9 cellular contexts compared by ENCODE assay signal in genomic region chr21:29145354-29145782, GRCh38. TPM values are rescaled to one million over a fixed set of nuclear protein-coding genes. Genes with fewer than 3 reads are reported as not detected.
DNase-seq lines count a peak whose midpoint lies in the region; ATAC-seq and TF ChIP-seq lines count a peak whose summit lies in the region.
"Had no signal": no experiment of that assay in that cellular context is flagged by ENCODE, and none has a peak within 500 bp of the region (broad histone marks: within the 10 kb centered on the region; RNA-seq: fewer than 3 reads in every experiment).

No MANE protein-coding gene starts in this region.

- no peaks in the 10 kb centered on the region for H4K20me1 ChIP-seq in SK-N-SH (ENCODE audit: insufficient read depth)

- H2AFZ ChIP-seq in SK-N-SH (ENCODE audit: low read depth): no peak overlapping the region

- DNase-seq in GOT3 (lab: John Stamatoyannopoulos, UW) (peak; percentile 26), SK-N-SH (no peak), glomerular visceral epithelial cell (ENCODE audit: extremely low spot score) (peak; percentile 63), smooth muscle cell of the brain vasculature (ENCODE audit: low read depth, low spot score) (peak; percentile 72), SKM-1 treated with dmso at 0.1 percent for 144 hours (lab: John Stamatoyannopoulos, UW; ENCODE audit: unreplicated experiment) (no peak), GM19240 (ENCODE audit: insufficient read length, low spot score) (no peak), NOMO-1 treated with dmso at 0.1 percent for 144 hours (lab: John Stamatoyannopoulos, UW; ENCODE audit: unreplicated experiment) (no peak)

- peak overlapping the region; percentile 79 to 84; a peak in 3 of 4 replicates for H3K27ac ChIP-seq in SK-N-SH (ENCODE audit: low read depth in 2 of 2, low read length in 1 of 2)
- H3K27ac ChIP-seq: cardiac muscle cell had no signal

- CTCF ChIA-PET in SK-N-SH (lab: Yijun Ruan, JAX): interaction anchor here (0.8 to 1.8 kb wide), 2 partner anchors 19 kb away, joined by 4 to 6 read pairs; no protein-coding TSS in a partner anchor

- H3K79me2 ChIP-seq in SK-N-SH (ENCODE audit: insufficient read depth): no peaks in the 10 kb centered on the region

- TF ChIP-seq CTCF in SK-N-SH (IDR thresholded peaks at IDR 0.05): no peak

- no peak for ATAC-seq in HG03442 (IDR thresholded peaks at IDR 0.05; ENCODE audit: unreplicated experiment)

- H3K9ac ChIP-seq in SK-N-SH: peak overlapping the region; percentile 29; the same call in 1 of the 2 replicates

- peak overlapping the region in 1 of 2 experiments; percentile 8; a peak in 2 of 4 replicates for H3K4me3 ChIP-seq in SK-N-SH (ENCODE audit: low read depth in 2 of 2, low read length in 1 of 2)
- H3K4me3 ChIP-seq: cardiac muscle cell had no signal

- TF ChIP-seq RAD21 in SK-N-SH (IDR thresholded peaks at IDR 0.05; ENCODE audit: low read length): no peak

- H3K9me2 ChIP-seq in SK-N-SH: no peaks in the 10 kb centered on the region

- TF ChIP-seq EP300 in SK-N-SH (IDR thresholded peaks at IDR 0.05; ENCODE audit: borderline replicate concordance in 1 of 2, low read depth in 1 of 2, low read length in 1 of 2): peak; percentile 53 to 92

- H3K27me3 ChIP-seq in SK-N-SH (ENCODE audit: insufficient read depth): no peaks in the 10 kb centered on the region
- H3K27me3 ChIP-seq: cardiac muscle cell had no signal

- no peaks in the 10 kb centered on the region for H3K36me3 ChIP-seq in SK-N-SH (replicated peaks in 1 of 2; ENCODE audit: control insufficient read depth in 1 of 2, insufficient read depth in 2 of 2, low read length in 1 of 2)
- H3K36me3 ChIP-seq: cardiac muscle cell had no signal

- H3F3A ChIP-seq in SK-N-SH (replicated peaks; ENCODE audit: insufficient read depth): peaks cover 40% of the 10 kb centered on the region

- H3K4me1 ChIP-seq in SK-N-SH (ENCODE audit: control insufficient read depth in 1 of 2, insufficient read depth in 2 of 2, low read depth in 1 of 2, low read length in 1 of 2): peaks cover 0 to 30% of the 10 kb centered on the region in 2 experiments; a peak in 2 of 4 replicates

- POLR2A ChIA-PET in SK-N-SH (lab: Yijun Ruan, JAX): no interaction called here

- 12% methylated on average over 5 of the region's 5 CpGs for WGBS in SK-N-SH (ENCODE audit: low lambda C conversion rate)

- H3K9me3 ChIP-seq in SK-N-SH: no peaks in the 10 kb centered on the region

- peak overlapping the region; percentile 54 for H3K4me2 ChIP-seq in SK-N-SH

TF ChIP-seq in SK-N-SH, 30 proteins besides CTCF, POLR2A, EP300 and RAD21 (continues in another document):
- no peak for TF ChIP-seq EZH2phosphoT487 (IDR thresholded peaks at IDR 0.05; ENCODE audit: borderline replicate concordance, low read depth)
- TF ChIP-seq USF1 (IDR thresholded peaks at IDR 0.05; ENCODE audit: borderline replicate concordance, low read depth): peak; percentile 32; the same call in 1 of the 2 replicates
- TF ChIP-seq GATA2 (CRISPR knock-in tag; IDR thresholded peaks at IDR 0.05): no peak
- no peak for TF ChIP-seq IRF3 (IDR thresholded peaks at IDR 0.05; ENCODE audit: low read depth, low read length)
- TF ChIP-seq TAF1 (IDR thresholded peaks at IDR 0.05; ENCODE audit: borderline replicate concordance, low read depth, low read length): no peak
- TF ChIP-seq MEF2A (IDR thresholded peaks at IDR 0.05; ENCODE audit: borderline replicate concordance, low read depth): peak; percentile 100
- peak; percentile 77 for TF ChIP-seq MAX (IDR thresholded peaks at IDR 0.05; ENCODE audit: low read depth)
- 0 out of 2 replicates have a peak, but pooled peaks have one; percentile 39 for TF ChIP-seq GABPA (IDR thresholded peaks at IDR 0.05; ENCODE audit: low read depth)
- TF ChIP-seq RFX5 (IDR thresholded peaks at IDR 0.05; ENCODE audit: low read length): no peak
- TF ChIP-seq REST (IDR thresholded peaks at IDR 0.05; ENCODE audit: low read depth, low read length): no peak
- no peak for TF ChIP-seq CHD2 (IDR thresholded peaks at IDR 0.05; ENCODE audit: low read length, partially characterized antibody)
- TF ChIP-seq JUND (IDR thresholded peaks at IDR 0.05): peak; percentile 99
- TF ChIP-seq TEAD4 (IDR thresholded peaks at IDR 0.05; ENCODE audit: borderline replicate concordance, insufficient read depth): peak; percentile 86
- no peak for TF ChIP-seq MXI1 (IDR thresholded peaks at IDR 0.05; ENCODE audit: low read depth, low read length)
- peak; percentile 85 for TF ChIP-seq ZBTB33 (IDR thresholded peaks at IDR 0.05; ENCODE audit: borderline replicate concordance, low read depth)
- TF ChIP-seq SIN3A (IDR thresholded peaks at IDR 0.05; ENCODE audit: borderline replicate concordance, low read depth, low read length): peak; percentile 67; the same call in 1 of the 2 replicates
- TF ChIP-seq ELF1 (IDR thresholded peaks at IDR 0.05): peak; percentile 47; the same call in 1 of the 2 replicates
- TF ChIP-seq SMC3 (IDR thresholded peaks at IDR 0.05; ENCODE audit: low read depth, low read length): no peak
- TF ChIP-seq FOXM1 (IDR thresholded peaks at IDR 0.05; ENCODE audit: low read depth): peak; percentile 95
- peak; percentile 46; the same call in 1 of the 2 replicates for TF ChIP-seq YY1 (IDR thresholded peaks at IDR 0.05; ENCODE audit: low read depth)
- peak; percentile 98 for TF ChIP-seq FOSL2 (IDR thresholded peaks at IDR 0.05; ENCODE audit: borderline replicate concordance, low read depth)
- no peak for TF ChIP-seq RCOR1 (IDR thresholded peaks at IDR 0.05; ENCODE audit: low read length)
- peak; percentile 88; the same call in 1 of the 2 replicates for TF ChIP-seq POLR2AphosphoS5 (IDR thresholded peaks at IDR 0.05; ENCODE audit: low read depth, low read length)
- peak; percentile 90 for TF ChIP-seq NFIC (IDR thresholded peaks at IDR 0.05; ENCODE audit: borderline replicate concordance)
- no peak for TF ChIP-seq FOXJ3 (CRISPR knock-in tag; IDR thresholded peaks at IDR 0.05)

RNA-seq across cellular contexts. Expression of gene MAP3K7CL, which starts 14.9 kb away (rescaled TPM):
- polyA plus RNA-seq in SK-N-SH (2012; rRNA removed): 2.3 and 5.2 TPM in 2 replicates
- polyA plus RNA-seq in SK-N-SH (2012; cell fraction: cytosol; rRNA removed): 4.1 and 5.1 TPM in 2 replicates
- polyA plus RNA-seq in SK-N-SH (2012; cell fraction: nucleus; rRNA removed): 1.3 and 2.0 TPM in 2 replicates
- polyA plus RNA-seq: cardiac muscle cell had no signal

Comparison
In these comparisons a context has a peak if more than half of its experiments do, and no peak if none do; other contexts are left out.
1. DNase-seq: peak in GOT3 (single experiment), glomerular visceral epithelial cell (single experiment) and smooth muscle cell of the brain vasculature (single experiment); none in SK-N-SH (single experiment), SKM-1 treated with dmso at 0.1 percent for 144 hours (single experiment), GM19240 (single experiment) and NOMO-1 treated with dmso at 0.1 percent for 144 hours (single experiment).